In genomic region chr3:17046623-17047022, GRCh38 we compare ENCODE assay signal across 19 cellular contexts.
"Had no signal": no experiment of that assay in that cellular context is flagged by ENCODE, and none has a peak within 500 bp of the region (broad histone marks: within the 10 kb centered on the region; RNA-seq: fewer than 3 reads in every experiment).

No MANE protein-coding gene starts in this region.

- H3K4me3 ChIP-seq: left ventricle myocardium inferior, prostate gland, upper lobe of left lung had no signal

- FAIRE-seq: endometrium had no signal

- H3K9me3 ChIP-seq: prostate gland, upper lobe of left lung had no signal

- H3K4me1 ChIP-seq: prostate gland, upper lobe of left lung had no signal

- DNase-seq: activated B cell treated with CpG ODN at 0.5 μM for 24 hours; activated CD4-positive, alpha-beta T cell treated with anti-CD3 and anti-CD28 coated beads for 36 hours; activated CD4-positive, alpha-beta T cell treated with anti-CD3 and anti-CD28 coated beads, Interleukin-2, amount 50 U/mL, for 4 hours; activated CD8-positive, alpha-beta memory T cell treated with anti-CD3 and anti-CD28 coated beads for 24 hours; activated CD8-positive, alpha-beta memory T cell treated with anti-CD3 and anti-CD28 coated beads, Interleukin-2, amount 50 U/mL, for 4 hours; activated effector memory CD4-positive, alpha-beta T cell treated with Interleukin-2 at 50 U/mL for 16 hours; activated naive CD4-positive, alpha-beta T cell treated with anti-CD3 and anti-CD28 coated beads, Interleukin-2, amount 10 ng/mL, durations not matched to agents 7 days and 5 days; activated T-cell treated with anti-CD3 and anti-CD28 coated beads, Interleukin-2, amount 50 U/mL, for 24 hours; amygdala; cortex of kidney; left ventricle myocardium inferior; midbrain; natural killer cell; stimulated activated CD4-positive, alpha-beta T cell treated with anti-CD3 and anti-CD28 coated beads, Interleukin-2, amount 100 ng/mL, for 48 hours; stimulated activated naive CD4-positive, alpha-beta T cell treated with Interleukin-2 at 50 U/mL for 16 hours; T-helper 9 cell; upper lobe of left lung had no signal

- H3K27ac ChIP-seq: left ventricle myocardium inferior, prostate gland, upper lobe of left lung had no signal

- H3K4me3 Mint-ChIP-seq: activated B cell treated with CpG ODN at 0.5 μM for 24 hours; activated CD4-positive, alpha-beta T cell treated with anti-CD3 and anti-CD28 coated beads for 36 hours; activated naive CD4-positive, alpha-beta T cell treated with anti-CD3 and anti-CD28 coated beads, Interleukin-2, amount 10 ng/mL, durations not matched to agents 7 days and 5 days; activated T-cell treated with anti-CD3 and anti-CD28 coated beads, Interleukin-2, amount 50 U/mL, for 24 hours; natural killer cell had no signal

- H3K27me3 ChIP-seq: upper lobe of left lung had no signal

- H3K36me3 ChIP-seq: prostate gland, upper lobe of left lung had no signal

- H3K27ac Mint-ChIP-seq: activated B cell treated with CpG ODN at 0.5 μM for 24 hours; activated CD4-positive, alpha-beta T cell treated with anti-CD3 and anti-CD28 coated beads for 36 hours; activated naive CD4-positive, alpha-beta T cell treated with anti-CD3 and anti-CD28 coated beads, Interleukin-2, amount 10 ng/mL, durations not matched to agents 7 days and 5 days; activated T-cell treated with anti-CD3 and anti-CD28 coated beads, Interleukin-2, amount 50 U/mL, for 24 hours; natural killer cell had no signal

- H3K27me3 Mint-ChIP-seq: activated B cell treated with CpG ODN at 0.5 μM for 24 hours; activated CD4-positive, alpha-beta T cell treated with anti-CD3 and anti-CD28 coated beads for 36 hours; activated naive CD4-positive, alpha-beta T cell treated with anti-CD3 and anti-CD28 coated beads, Interleukin-2, amount 10 ng/mL, durations not matched to agents 7 days and 5 days; activated T-cell treated with anti-CD3 and anti-CD28 coated beads, Interleukin-2, amount 50 U/mL, for 24 hours had no signal

- ATAC-seq: natural killer cell had no signal
